ENCODE assay signal across 1 cellular context in the genomic region with DNA sequence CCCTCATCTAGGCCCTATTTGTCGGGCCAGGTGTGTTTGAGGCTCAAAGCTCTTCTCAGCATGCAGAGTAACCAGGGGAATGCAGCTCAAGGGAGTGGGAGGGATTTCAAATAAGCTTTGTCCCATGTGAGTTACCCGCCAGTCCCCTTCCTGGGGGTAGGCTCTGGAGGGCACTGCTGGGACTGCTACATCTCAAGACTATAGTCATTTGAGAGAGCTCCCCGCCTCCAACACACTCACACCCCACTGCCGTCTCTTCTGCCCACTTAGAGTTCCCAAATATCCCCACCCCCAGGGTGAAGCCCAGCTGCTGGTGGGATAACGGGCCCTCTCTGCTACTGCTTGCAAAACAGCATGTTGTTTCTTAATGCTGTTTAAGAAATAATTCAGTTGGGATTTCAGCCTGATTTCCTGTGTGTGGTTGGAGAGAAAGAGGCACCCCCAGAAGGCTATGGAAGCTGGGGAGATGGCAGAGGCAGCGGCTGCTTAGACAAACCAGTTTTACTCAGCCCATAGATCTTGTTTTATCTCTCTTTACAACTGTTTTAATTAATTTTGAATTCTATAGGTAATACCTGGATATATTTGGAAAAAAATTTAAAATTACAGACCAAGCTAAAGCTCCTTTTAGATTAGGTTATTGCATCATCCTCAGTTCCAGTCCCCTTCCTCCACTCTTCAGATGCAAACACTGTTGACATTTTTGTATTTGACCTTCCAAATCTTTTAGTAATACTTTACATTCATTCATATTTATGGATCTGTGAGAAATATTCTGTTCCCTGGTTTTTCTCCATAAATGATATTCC.
A peak's percentile ranks its signal among the peaks of the same experiment; 100 is the strongest.
TF ChIP-seq lines count a peak whose summit lies in the region.

No MANE protein-coding gene starts in this region.

TF ChIP-seq in IMR-90, 13 proteins besides CTCF, POLR2A, EP300 and RAD21:
- TF ChIP-seq BHLHE40 (IDR thresholded peaks at IDR 0.05; ENCODE audit: low read depth, low read length) (no peak), CEBPB (IDR thresholded peaks at IDR 0.05; ENCODE audit: low read depth, low read length) (peak; percentile 76)
